ENCODE assay signal across 1 cellular context in the genomic region with DNA sequence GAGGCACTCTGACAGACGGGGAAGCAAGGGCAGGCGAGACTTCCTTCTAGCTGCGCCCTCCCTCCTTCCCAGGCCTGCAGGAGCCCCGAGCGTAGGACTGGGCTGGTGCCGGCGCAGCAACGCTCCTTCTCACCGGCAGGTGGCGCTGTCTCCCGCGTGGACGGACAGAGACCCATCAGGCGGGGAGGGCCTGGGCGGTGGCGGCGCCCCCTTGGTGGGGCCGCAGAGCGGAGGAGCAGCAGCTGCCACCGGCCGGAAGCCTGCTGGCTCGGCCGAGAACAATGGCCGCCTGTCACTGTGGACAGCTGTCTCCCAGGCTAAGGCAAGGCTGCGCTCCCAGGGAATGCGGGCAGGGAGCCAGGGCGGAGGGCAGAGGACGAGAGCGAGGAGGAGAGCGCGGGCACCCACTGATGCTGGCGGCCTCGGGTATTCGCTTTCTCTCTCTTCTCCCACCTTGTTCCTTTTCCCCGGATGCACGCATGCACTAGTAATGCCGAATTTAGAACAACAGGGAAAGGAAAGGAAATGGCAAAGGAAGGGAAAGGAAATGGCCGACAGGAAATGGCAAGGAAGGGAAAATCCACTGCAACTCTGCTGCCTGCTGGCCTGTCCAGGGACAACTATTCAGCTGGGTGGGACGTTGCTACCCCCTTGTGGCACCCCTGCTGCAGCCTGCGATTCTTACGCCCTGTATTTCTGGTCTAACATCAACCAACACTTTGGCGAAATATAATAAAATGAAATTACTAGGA.
TF ChIP-seq lines count a peak whose summit lies in the region.

No MANE protein-coding gene starts in this region.

TF ChIP-seq in GM12878, 131 proteins besides CTCF, POLR2A, EP300 and RAD21 (continued from another document and continues in another):
- TF ChIP-seq, protein P1, sequence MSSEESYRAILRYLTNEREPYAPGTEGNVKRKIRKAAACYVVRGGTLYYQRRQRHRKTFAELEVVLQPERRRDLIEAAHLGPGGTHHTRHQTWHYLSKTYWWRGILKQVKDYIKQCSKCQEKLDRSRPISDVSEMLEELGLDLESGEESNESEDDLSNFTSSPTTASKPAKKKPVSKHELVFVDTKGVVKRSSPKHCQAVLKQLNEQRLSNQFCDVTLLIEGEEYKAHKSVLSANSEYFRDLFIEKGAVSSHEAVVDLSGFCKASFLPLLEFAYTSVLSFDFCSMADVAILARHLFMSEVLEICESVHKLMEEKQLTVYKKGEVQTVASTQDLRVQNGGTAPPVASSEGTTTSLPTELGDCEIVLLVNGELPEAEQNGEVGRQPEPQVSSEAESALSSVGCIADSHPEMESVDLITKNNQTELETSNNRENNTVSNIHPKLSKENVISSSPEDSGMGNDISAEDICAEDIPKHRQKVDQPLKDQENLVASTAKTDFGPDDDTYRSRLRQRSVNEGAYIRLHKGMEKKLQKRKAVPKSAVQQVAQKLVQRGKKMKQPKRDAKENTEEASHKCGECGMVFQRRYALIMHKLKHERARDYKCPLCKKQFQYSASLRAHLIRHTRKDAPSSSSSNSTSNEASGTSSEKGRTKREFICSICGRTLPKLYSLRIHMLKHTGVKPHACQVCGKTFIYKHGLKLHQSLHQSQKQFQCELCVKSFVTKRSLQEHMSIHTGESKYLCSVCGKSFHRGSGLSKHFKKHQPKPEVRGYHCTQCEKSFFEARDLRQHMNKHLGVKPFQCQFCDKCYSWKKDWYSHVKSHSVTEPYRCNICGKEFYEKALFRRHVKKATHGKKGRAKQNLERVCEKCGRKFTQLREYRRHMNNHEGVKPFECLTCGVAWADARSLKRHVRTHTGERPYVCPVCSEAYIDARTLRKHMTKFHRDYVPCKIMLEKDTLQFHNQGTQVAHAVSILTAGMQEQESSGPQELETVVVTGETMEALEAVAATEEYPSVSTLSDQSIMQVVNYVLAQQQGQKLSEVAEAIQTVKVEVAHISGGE (CRISPR knock-in tag; IDR thresholded peaks at IDR 0.05): no peak
- TF ChIP-seq NFIC (IDR thresholded peaks at IDR 0.05; ENCODE audit: low read depth, low read length) (no peak), TCF12 (IDR thresholded peaks at IDR 0.05; ENCODE audit: low read depth, low read length) (peak; percentile 94), CREM (IDR thresholded peaks at IDR 0.05; ENCODE audit: low read depth) (no peak), CBFB (IDR thresholded peaks at IDR 0.05; ENCODE audit: low read depth) (no peak), ESRRA (IDR thresholded peaks at IDR 0.05; ENCODE audit: low read length) (peak; percentile 73; the same call in 1 of the 2 replicates), KAT2A (conservative IDR thresholded peaks at IDR 0.05; ENCODE audit: control insufficient read depth, low read depth, low read length) (no peak), JUNB (IDR thresholded peaks at IDR 0.05) (no peak), POLR2AphosphoS5 (IDR thresholded peaks at IDR 0.05; ENCODE audit: low read length) (no peak), LARP7 (IDR thresholded peaks at IDR 0.05) (peak; percentile 90), ZZZ3 (IDR thresholded peaks at IDR 0.05; ENCODE audit: control insufficient read depth, insufficient read length, low read depth) (no peak), TBL1XR1 (IDR thresholded peaks at IDR 0.05; ENCODE audit: low read depth, low read length) (peak; percentile 51; the same call in 1 of the 2 replicates), POU2F2 (IDR thresholded peaks at IDR 0.05; ENCODE audit: borderline replicate concordance, low read depth, low read length) (peak; percentile 37; the same call in 1 of the 3 replicates), FOXK2 (IDR thresholded peaks at IDR 0.05) (no peak), SUPT20H (IDR thresholded peaks at IDR 0.05; ENCODE audit: borderline replicate concordance, control insufficient read depth, low read depth, low read length) (no peak), CREB1 (IDR thresholded peaks at IDR 0.05; ENCODE audit: low read depth) (peak; percentile 25; the same call in 1 of the 2 replicates), NBN (IDR thresholded peaks at IDR 0.05) (peak; percentile 81; the same call in 1 of the 2 replicates), ZNF217 (IDR thresholded peaks at IDR 0.05) (peak; percentile 21; the same call in 1 of the 2 replicates), MEF2B (IDR thresholded peaks at IDR 0.05; ENCODE audit: partially characterized antibody, poor library complexity, severe bottlenecking) (peak; percentile 33), MTA2 (IDR thresholded peaks at IDR 0.05; ENCODE audit: low read depth) (peak; percentile 45; the same call in 1 of the 2 replicates), FOXM1 (IDR thresholded peaks at IDR 0.05; ENCODE audit: low read depth, low read length) (no peak), SMARCA5 (IDR thresholded peaks at IDR 0.05) (peak; percentile 89), CHD2 (IDR thresholded peaks at IDR 0.05; ENCODE audit: borderline replicate concordance, low read depth, low read length) (no peak), NR2C2 (IDR thresholded peaks at IDR 0.05; ENCODE audit: borderline replicate concordance, control insufficient read depth, insufficient read length, low read depth) (no peak), RUNX3 (IDR thresholded peaks at IDR 0.05; ENCODE audit: low read length) (0 out of 2 replicates have a peak, but pooled peaks have one; percentile 8), PAX8 (IDR thresholded peaks at IDR 0.05) (no peak), ZNF207 (IDR thresholded peaks at IDR 0.05; ENCODE audit: borderline replicate concordance) (peak; percentile 54; the same call in 1 of the 2 replicates)
- TF ChIP-seq, protein P2, sequence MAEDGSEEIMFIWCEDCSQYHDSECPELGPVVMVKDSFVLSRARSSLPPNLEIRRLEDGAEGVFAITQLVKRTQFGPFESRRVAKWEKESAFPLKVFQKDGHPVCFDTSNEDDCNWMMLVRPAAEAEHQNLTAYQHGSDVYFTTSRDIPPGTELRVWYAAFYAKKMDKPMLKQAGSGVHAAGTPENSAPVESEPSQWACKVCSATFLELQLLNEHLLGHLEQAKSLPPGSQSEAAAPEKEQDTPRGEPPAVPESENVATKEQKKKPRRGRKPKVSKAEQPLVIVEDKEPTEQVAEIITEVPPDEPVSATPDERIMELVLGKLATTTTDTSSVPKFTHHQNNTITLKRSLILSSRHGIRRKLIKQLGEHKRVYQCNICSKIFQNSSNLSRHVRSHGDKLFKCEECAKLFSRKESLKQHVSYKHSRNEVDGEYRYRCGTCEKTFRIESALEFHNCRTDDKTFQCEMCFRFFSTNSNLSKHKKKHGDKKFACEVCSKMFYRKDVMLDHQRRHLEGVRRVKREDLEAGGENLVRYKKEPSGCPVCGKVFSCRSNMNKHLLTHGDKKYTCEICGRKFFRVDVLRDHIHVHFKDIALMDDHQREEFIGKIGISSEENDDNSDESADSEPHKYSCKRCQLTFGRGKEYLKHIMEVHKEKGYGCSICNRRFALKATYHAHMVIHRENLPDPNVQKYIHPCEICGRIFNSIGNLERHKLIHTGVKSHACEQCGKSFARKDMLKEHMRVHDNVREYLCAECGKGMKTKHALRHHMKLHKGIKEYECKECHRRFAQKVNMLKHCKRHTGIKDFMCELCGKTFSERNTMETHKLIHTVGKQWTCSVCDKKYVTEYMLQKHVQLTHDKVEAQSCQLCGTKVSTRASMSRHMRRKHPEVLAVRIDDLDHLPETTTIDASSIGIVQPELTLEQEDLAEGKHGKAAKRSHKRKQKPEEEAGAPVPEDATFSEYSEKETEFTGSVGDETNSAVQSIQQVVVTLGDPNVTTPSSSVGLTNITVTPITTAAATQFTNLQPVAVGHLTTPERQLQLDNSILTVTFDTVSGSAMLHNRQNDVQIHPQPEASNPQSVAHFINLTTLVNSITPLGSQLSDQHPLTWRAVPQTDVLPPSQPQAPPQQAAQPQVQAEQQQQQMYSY (CRISPR knock-in tag; IDR thresholded peaks at IDR 0.05): no peak
- TF ChIP-seq, protein P3, sequence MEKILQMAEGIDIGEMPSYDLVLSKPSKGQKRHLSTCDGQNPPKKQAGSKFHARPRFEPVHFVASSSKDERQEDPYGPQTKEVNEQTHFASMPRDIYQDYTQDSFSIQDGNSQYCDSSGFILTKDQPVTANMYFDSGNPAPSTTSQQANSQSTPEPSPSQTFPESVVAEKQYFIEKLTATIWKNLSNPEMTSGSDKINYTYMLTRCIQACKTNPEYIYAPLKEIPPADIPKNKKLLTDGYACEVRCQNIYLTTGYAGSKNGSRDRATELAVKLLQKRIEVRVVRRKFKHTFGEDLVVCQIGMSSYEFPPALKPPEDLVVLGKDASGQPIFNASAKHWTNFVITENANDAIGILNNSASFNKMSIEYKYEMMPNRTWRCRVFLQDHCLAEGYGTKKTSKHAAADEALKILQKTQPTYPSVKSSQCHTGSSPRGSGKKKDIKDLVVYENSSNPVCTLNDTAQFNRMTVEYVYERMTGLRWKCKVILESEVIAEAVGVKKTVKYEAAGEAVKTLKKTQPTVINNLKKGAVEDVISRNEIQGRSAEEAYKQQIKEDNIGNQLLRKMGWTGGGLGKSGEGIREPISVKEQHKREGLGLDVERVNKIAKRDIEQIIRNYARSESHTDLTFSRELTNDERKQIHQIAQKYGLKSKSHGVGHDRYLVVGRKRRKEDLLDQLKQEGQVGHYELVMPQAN (conservative IDR thresholded peaks at IDR 0.05): peak; percentile 75
- TF ChIP-seq, protein P4, sequence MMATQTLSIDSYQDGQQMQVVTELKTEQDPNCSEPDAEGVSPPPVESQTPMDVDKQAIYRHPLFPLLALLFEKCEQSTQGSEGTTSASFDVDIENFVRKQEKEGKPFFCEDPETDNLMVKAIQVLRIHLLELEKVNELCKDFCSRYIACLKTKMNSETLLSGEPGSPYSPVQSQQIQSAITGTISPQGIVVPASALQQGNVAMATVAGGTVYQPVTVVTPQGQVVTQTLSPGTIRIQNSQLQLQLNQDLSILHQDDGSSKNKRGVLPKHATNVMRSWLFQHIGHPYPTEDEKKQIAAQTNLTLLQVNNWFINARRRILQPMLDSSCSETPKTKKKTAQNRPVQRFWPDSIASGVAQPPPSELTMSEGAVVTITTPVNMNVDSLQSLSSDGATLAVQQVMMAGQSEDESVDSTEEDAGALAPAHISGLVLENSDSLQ (IDR thresholded peaks at IDR 0.05): peak; percentile 63
- TF ChIP-seq, protein P5, sequence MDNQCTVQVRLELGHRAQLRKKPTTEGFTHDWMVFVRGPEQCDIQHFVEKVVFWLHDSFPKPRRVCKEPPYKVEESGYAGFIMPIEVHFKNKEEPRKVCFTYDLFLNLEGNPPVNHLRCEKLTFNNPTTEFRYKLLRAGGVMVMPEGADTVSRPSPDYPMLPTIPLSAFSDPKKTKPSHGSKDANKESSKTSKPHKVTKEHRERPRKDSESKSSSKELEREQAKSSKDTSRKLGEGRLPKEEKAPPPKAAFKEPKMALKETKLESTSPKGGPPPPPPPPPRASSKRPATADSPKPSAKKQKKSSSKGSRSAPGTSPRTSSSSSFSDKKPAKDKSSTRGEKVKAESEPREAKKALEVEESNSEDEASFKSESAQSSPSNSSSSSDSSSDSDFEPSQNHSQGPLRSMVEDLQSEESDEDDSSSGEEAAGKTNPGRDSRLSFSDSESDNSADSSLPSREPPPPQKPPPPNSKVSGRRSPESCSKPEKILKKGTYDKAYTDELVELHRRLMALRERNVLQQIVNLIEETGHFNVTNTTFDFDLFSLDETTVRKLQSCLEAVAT (IDR thresholded peaks at IDR 0.05): peak; percentile 62; the same call in 1 of the 2 replicates
- TF ChIP-seq, protein P6, sequence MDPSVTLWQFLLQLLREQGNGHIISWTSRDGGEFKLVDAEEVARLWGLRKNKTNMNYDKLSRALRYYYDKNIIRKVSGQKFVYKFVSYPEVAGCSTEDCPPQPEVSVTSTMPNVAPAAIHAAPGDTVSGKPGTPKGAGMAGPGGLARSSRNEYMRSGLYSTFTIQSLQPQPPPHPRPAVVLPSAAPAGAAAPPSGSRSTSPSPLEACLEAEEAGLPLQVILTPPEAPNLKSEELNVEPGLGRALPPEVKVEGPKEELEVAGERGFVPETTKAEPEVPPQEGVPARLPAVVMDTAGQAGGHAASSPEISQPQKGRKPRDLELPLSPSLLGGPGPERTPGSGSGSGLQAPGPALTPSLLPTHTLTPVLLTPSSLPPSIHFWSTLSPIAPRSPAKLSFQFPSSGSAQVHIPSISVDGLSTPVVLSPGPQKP (IDR thresholded peaks at IDR 0.05; ENCODE audit: low read depth, low read length): peak; percentile 40; the same call in 1 of the 2 replicates
- TF ChIP-seq, protein P7, sequence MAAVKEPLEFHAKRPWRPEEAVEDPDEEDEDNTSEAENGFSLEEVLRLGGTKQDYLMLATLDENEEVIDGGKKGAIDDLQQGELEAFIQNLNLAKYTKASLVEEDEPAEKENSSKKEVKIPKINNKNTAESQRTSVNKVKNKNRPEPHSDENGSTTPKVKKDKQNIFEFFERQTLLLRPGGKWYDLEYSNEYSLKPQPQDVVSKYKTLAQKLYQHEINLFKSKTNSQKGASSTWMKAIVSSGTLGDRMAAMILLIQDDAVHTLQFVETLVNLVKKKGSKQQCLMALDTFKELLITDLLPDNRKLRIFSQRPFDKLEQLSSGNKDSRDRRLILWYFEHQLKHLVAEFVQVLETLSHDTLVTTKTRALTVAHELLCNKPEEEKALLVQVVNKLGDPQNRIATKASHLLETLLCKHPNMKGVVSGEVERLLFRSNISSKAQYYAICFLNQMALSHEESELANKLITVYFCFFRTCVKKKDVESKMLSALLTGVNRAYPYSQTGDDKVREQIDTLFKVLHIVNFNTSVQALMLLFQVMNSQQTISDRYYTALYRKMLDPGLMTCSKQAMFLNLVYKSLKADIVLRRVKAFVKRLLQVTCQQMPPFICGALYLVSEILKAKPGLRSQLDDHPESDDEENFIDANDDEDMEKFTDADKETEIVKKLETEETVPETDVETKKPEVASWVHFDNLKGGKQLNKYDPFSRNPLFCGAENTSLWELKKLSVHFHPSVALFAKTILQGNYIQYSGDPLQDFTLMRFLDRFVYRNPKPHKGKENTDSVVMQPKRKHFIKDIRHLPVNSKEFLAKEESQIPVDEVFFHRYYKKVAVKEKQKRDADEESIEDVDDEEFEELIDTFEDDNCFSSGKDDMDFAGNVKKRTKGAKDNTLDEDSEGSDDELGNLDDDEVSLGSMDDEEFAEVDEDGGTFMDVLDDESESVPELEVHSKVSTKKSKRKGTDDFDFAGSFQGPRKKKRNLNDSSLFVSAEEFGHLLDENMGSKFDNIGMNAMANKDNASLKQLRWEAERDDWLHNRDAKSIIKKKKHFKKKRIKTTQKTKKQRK (IDR thresholded peaks at IDR 0.05; ENCODE audit: low read depth, low read length): no peak
